ENCODE assay signal across 8 cellular contexts in genomic region chr2:97664636-97664970, GRCh38. TPM values are rescaled to one million over a fixed set of nuclear protein-coding genes. Genes with fewer than 3 reads are reported as not detected.
DNase-seq lines count a peak whose midpoint lies in the region; ATAC-seq, FAIRE-seq and TF ChIP-seq lines count a peak whose summit lies in the region.

No MANE protein-coding gene starts in this region.

- peaks cover 36% of the 10 kb centered on the region for H3K4me1 ChIP-seq in CD4-positive, alpha-beta memory T cell (ENCODE audit: insufficient read depth, low read length)
- H3K4me1 ChIP-seq in astrocyte (ENCODE audit: insufficient read depth, low read length) (peaks cover 26% of the 10 kb centered on the region), lung (ENCODE audit: control insufficient read depth in 2 of 2, insufficient read depth in 2 of 2, low read length in 2 of 2) (peaks cover 5 to 7% of the 10 kb centered on the region in 2 donors), uterus (peaks cover 0 to 19% of the 10 kb centered on the region in 2 donors)

- DNase-seq in CD4-positive, alpha-beta memory T cell: no peak
- DNase-seq in Jurkat, Clone E6-1 (ENCODE audit: low read depth, low spot score): no peak
- DNase-seq in astrocyte (ENCODE audit: low read depth) (no peak), lung (ENCODE audit: low spot score) (no peak), uterus (no peak), NCI-H345 (lab: John Stamatoyannopoulos, UW) (no peak), dermis blood vessel endothelial cell (no peak)

- peaks cover 15 to 41% (median 23%) of the 10 kb centered on the region in 4 donors for H3K4me1 Mint-ChIP-seq in CD4-positive, alpha-beta memory T cell
- peaks cover 29% of the 10 kb centered on the region for H3K4me1 Mint-ChIP-seq in astrocyte (ENCODE audit: low read depth, unreplicated experiment)

- intact Hi-C loops in CD4-positive, alpha-beta memory T cell (cut with micrococcal nuclease): loop anchor here (1.0 to 5.0 kb wide), 6 partner anchors 18 to 1672 kb away; partner anchors contain the start of genes COX5B, EIF5B, TMEM131 and TXNDC9
- intact Hi-C loops in uterus (cut with DNase I; ENCODE audit: low total_unique reads): no loop called here

- H3K9me3 Mint-ChIP-seq in CD4-positive, alpha-beta memory T cell: no peaks in the 10 kb centered on the region
- H3K9me3 Mint-ChIP-seq in astrocyte (ENCODE audit: unreplicated experiment): no peaks in the 10 kb centered on the region

- peak overlapping the region; percentile 52 to 79 for H3K4me3 ChIP-seq in CD4-positive, alpha-beta memory T cell (ENCODE audit: low read length in 2 of 2)
- H3K4me3 ChIP-seq in Jurkat, Clone E6-1 (ENCODE audit: low read length): peak overlapping the region; percentile 71
- H3K4me3 ChIP-seq in astrocyte (ENCODE audit: insufficient read depth, low read depth, low read length) (peak overlapping the region; percentile 79), lung (peak overlapping the region; percentile 39), uterus (peak overlapping the region; percentile 77 to 81)

- peak overlapping the region; percentile 98 to 100 (median 99) for H3K27ac Mint-ChIP-seq in CD4-positive, alpha-beta memory T cell
- peak overlapping the region; percentile 92 for H3K27ac Mint-ChIP-seq in astrocyte (ENCODE audit: unreplicated experiment)

- H3K9ac ChIP-seq in astrocyte (ENCODE audit: low read length): peak overlapping the region; percentile 87

- peak overlapping the region; percentile 91 to 97 (median 94) for H3K4me3 Mint-ChIP-seq in CD4-positive, alpha-beta memory T cell
- peak overlapping the region; percentile 90 for H3K4me3 Mint-ChIP-seq in astrocyte (ENCODE audit: unreplicated experiment)

- H3K36me3 ChIP-seq in CD4-positive, alpha-beta memory T cell (ENCODE audit: insufficient read depth, low read length): peaks cover 20% of the 10 kb centered on the region
- no peaks in the 10 kb centered on the region for H3K36me3 ChIP-seq in astrocyte (ENCODE audit: insufficient read depth, low read length)
- H3K36me3 ChIP-seq in lung (ENCODE audit: control insufficient read depth in 2 of 2, insufficient read depth in 2 of 2, low read length in 2 of 2): peaks cover 0 to 5% of the 10 kb centered on the region in 2 donors
- H3K36me3 ChIP-seq in uterus: no peaks in the 10 kb centered on the region

- H3K4me2 ChIP-seq in astrocyte (ENCODE audit: low read length): peak overlapping the region; percentile 90

- peaks cover 22% of the 10 kb centered on the region for H4K20me1 ChIP-seq in astrocyte (ENCODE audit: insufficient read depth, low read length)

- 6% methylated on average over 21 of the region's 21 CpGs for WGBS in lung, 2 donors

- CTCF ChIA-PET in CD4-positive, alpha-beta memory T cell (lab: Charles Lee; ENCODE audit: partially characterized antibody): interaction anchor here (0.8 to 3.8 kb wide), 9 partner anchors 10 to 74 kb away, joined by 3 to 59 read pairs (median 9); partner anchors contain the start of genes COX5B and ZAP70

- peaks cover 30% of the 10 kb centered on the region for H3K79me2 ChIP-seq in astrocyte (ENCODE audit: insufficient read depth, low read length)

- TF ChIP-seq CTCF in astrocyte (IDR thresholded peaks at IDR 0.05; ENCODE audit: insufficient read depth, low read depth, low read length): no peak
- TF ChIP-seq CTCF in lung (IDR thresholded peaks at IDR 0.05; ENCODE audit: control extremely low read depth, extremely low read depth): no peak
- TF ChIP-seq CTCF in uterus (IDR thresholded peaks at IDR 0.05): peak in 1 of 4 experiments; percentile 1

- peak overlapping the region; percentile 87 for H2AFZ ChIP-seq in astrocyte (ENCODE audit: low read depth, low read length)

- H3K27ac ChIP-seq in CD4-positive, alpha-beta memory T cell (ENCODE audit: low read depth, low read length): peak overlapping the region; percentile 92
- H3K27ac ChIP-seq in astrocyte (ENCODE audit: low read depth, low read length): peak overlapping the region; percentile 93
- peak overlapping the region; percentile 94 to 97 for H3K27ac ChIP-seq in lung (ENCODE audit: low read depth in 1 of 2, low read length in 1 of 2)
- peak overlapping the region; percentile 98 to 99 for H3K27ac ChIP-seq in uterus

- TF ChIP-seq POLR2A in uterus (IDR thresholded peaks at IDR 0.05): no peak

- H3K27me3 ChIP-seq in CD4-positive, alpha-beta memory T cell (ENCODE audit: insufficient read depth, low read length): no peaks in the 10 kb centered on the region
- H3K27me3 ChIP-seq in astrocyte (ENCODE audit: insufficient read depth, low read length): no peaks in the 10 kb centered on the region
- no peaks in the 10 kb centered on the region for H3K27me3 ChIP-seq in lung (ENCODE audit: control insufficient read depth, insufficient read depth)
- no peaks in the 10 kb centered on the region for H3K27me3 ChIP-seq in uterus

- H3K36me3 Mint-ChIP-seq in CD4-positive, alpha-beta memory T cell: peaks cover 0 to 23% of the 10 kb centered on the region in 2 donors
- no peaks in the 10 kb centered on the region for H3K36me3 Mint-ChIP-seq in astrocyte (ENCODE audit: low read depth, unreplicated experiment)

- no peaks in the 10 kb centered on the region for H3K27me3 Mint-ChIP-seq in CD4-positive, alpha-beta memory T cell
- H3K27me3 Mint-ChIP-seq in astrocyte (ENCODE audit: low read depth, unreplicated experiment): no peaks in the 10 kb centered on the region

- no peak for ATAC-seq in lung (ENCODE audit: insufficient read depth, low FRiP score)
- no peak for ATAC-seq in HG03571 (IDR thresholded peaks at IDR 0.05; ENCODE audit: unreplicated experiment)

- no peak for FAIRE-seq in astrocyte (lab: Jason Lieb, UNC)

- H3K9me3 ChIP-seq in CD4-positive, alpha-beta memory T cell (ENCODE audit: control insufficient read depth in 1 of 2, low read length in 2 of 2): no peaks in the 10 kb centered on the region
- no peaks in the 10 kb centered on the region for H3K9me3 ChIP-seq in astrocyte (ENCODE audit: insufficient read depth, low read depth, low read length)
- H3K9me3 ChIP-seq in lung (ENCODE audit: control insufficient read depth in 2 of 2, insufficient read depth in 1 of 2, low read length in 1 of 2): no peaks in the 10 kb centered on the region
- no peaks in the 10 kb centered on the region for H3K9me3 ChIP-seq in uterus

- POLR2A ChIA-PET in CD4-positive, alpha-beta memory T cell (lab: Charles Lee; ENCODE audit: partially characterized antibody): interaction anchor here (1.0 to 7.9 kb wide), 8 partner anchors 16 to 1491 kb away, joined by 3 to 323 read pairs (median 14); partner anchors contain the start of genes ANKRD36B, COX5B, LIPT1 and TSGA10

RNA-seq across cellular contexts. Expression of gene ACTR1B, which starts 0.8 kb away (rescaled TPM):
- 10 to 100 TPM; 96.1 to 97.6 TPM for total RNA-seq in CD4-positive, alpha-beta memory T cell
- 10 to 100 TPM; 12.0 to 15.5 TPM for polyA plus RNA-seq in CD4-positive, alpha-beta memory T cell
- polyA plus RNA-seq in Jurkat, Clone E6-1 (2012; ENCODE audit: insufficient read depth, insufficient read length): 71.1 TPM
- 35.6 and 36.2 TPM in 2 replicates for total RNA-seq in astrocyte
- total RNA-seq in lung: 10 to 100 TPM; 36.4 to 80.0 TPM
- 10 to 100 TPM; 60.9 to 62.9 TPM for polyA plus RNA-seq in lung
- total RNA-seq in uterus: 10 to 100 TPM; 33.2 to 91.2 (median 69.3) TPM
- 76.3 and 81.2 TPM in 2 replicates for total RNA-seq in dermis blood vessel endothelial cell

RNA-seq across cellular contexts. Expression of gene C2orf92, which starts 4.9 kb away (rescaled TPM):
- total RNA-seq in CD4-positive, alpha-beta memory T cell: 10 to 100 TPM; 13.0 to 13.3 TPM
- polyA plus RNA-seq in CD4-positive, alpha-beta memory T cell: not detected
- 0.86 TPM for polyA plus RNA-seq in Jurkat, Clone E6-1 (2012; ENCODE audit: insufficient read depth, insufficient read length)
- total RNA-seq in astrocyte (8.5 and 15.3 TPM in 2 replicates), lung (10 to 100 TPM; 12.1 to 19.0 TPM), uterus (10 to 100 TPM in 3 of 4 donors, 1 to 10 TPM in 1; 5.4 to 17.9 (median 14.0) TPM), dermis blood vessel endothelial cell (0.88 and 3.4 TPM in 2 replicates)
- 10 to 100 TPM in 1 of 2 donors, 1 to 10 TPM in 1; 1.8 to 16.4 TPM for polyA plus RNA-seq in lung

RNA-seq across cellular contexts. Expression of gene COX5B, which starts 18.7 kb away (rescaled TPM):
- 100 to 1,000 TPM; 118 to 120 TPM for total RNA-seq in CD4-positive, alpha-beta memory T cell
- polyA plus RNA-seq in CD4-positive, alpha-beta memory T cell: 100 to 1,000 TPM; 339 to 387 TPM
- polyA plus RNA-seq in Jurkat, Clone E6-1 (2012; ENCODE audit: insufficient read depth, insufficient read length): 304 TPM
- total RNA-seq in astrocyte (213 and 228 TPM in 2 replicates), lung (100 to 1,000 TPM; 104 to 215 TPM), uterus (1,000 to 10,000 TPM in 1 of 4 donors, 100 to 1,000 TPM in 3; 104 to 1,249 (median 289) TPM), dermis blood vessel endothelial cell (148 and 337 TPM in 2 replicates)
- polyA plus RNA-seq in lung: 100 to 1,000 TPM; 250 to 593 TPM

RNA-seq across cellular contexts. Expression of gene ZAP70, which starts 48.8 kb away (rescaled TPM):
- total RNA-seq in CD4-positive, alpha-beta memory T cell: 100 to 1,000 TPM; 404 to 419 TPM
- 100 to 1,000 TPM; 140 to 149 TPM for polyA plus RNA-seq in CD4-positive, alpha-beta memory T cell
- 186 TPM for polyA plus RNA-seq in Jurkat, Clone E6-1 (2012; ENCODE audit: insufficient read depth, insufficient read length)
- total RNA-seq in astrocyte (0.14 and 0.73 TPM in 2 replicates), lung (1 to 10 TPM; 5.1 to 5.6 TPM), uterus (10 to 100 TPM in 1 of 4 donors, 1 to 10 TPM in 3; 3.3 to 11.2 (median 5.1) TPM), dermis blood vessel endothelial cell (0.09 TPM in 1 of 2 replicates, not detected in the other)
- polyA plus RNA-seq in lung: 1 to 10 TPM; 5.4 to 8.3 TPM
